Comparison of ENCODE assay signal across 21 cellular contexts in the genomic region with DNA sequence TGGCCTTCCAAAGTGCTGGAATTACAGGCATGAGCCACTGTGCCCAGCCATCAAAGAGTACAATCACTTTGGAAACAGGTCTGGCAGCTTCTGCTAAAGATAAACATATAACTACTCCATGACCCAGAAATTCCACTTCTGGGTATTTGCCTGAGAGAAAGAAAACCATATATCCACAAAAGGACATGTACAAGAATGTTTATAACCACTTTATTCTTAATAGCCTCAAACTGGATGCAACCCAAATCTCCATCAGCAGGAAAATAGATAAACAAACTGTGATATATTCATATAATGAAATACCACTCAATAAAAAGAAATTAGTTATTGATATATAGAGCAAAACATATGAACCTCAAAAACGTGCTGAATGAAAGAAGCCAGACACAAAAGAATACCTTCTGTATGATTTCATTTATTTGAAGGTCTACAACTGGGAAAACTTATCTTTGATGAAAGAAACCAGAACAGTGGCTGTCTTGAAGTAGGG. TPM values are rescaled to one million over a fixed set of nuclear protein-coding genes. Genes with fewer than 3 reads are reported as not detected.
DNase-seq lines count a peak whose midpoint lies in the region; ATAC-seq and TF ChIP-seq lines count a peak whose summit lies in the region.
"Had no signal": no experiment of that assay in that cellular context is flagged by ENCODE, and none has a peak within 500 bp of the region (broad histone marks: within the 10 kb centered on the region; RNA-seq: fewer than 3 reads in every experiment).

No MANE protein-coding gene starts in this region.

- H3K4me1 ChIP-seq in PC-9 (replicated peaks; ENCODE audit: insufficient read depth) (peaks cover 30% of the 10 kb centered on the region), sigmoid colon (peaks cover 0 to 18% (median 10%) of the 10 kb centered on the region in 4 donors), heart right ventricle (peaks cover 0 to 6% (median 0%) of the 10 kb centered on the region in 9 donors)
- H3K4me1 ChIP-seq: left ventricle myocardium inferior had no signal

- H3K27me3 ChIP-seq in PC-9 (ENCODE audit: insufficient read depth, low read depth), result no peaks in the 10 kb centered on the region
- no peaks in the 10 kb centered on the region for H3K27me3 ChIP-seq in sigmoid colon
- H3K27me3 ChIP-seq in heart right ventricle, result peaks cover 0 to 11% (median 3%) of the 10 kb centered on the region in 7 donors
- H3K27me3 ChIP-seq: BE2C had no signal

- no peak overlapping the region for H3K4me3 ChIP-seq in PC-9
- H3K4me3 ChIP-seq in sigmoid colon, result no peak overlapping the region
- no peak overlapping the region for H3K4me3 ChIP-seq in heart right ventricle
- H3K4me3 ChIP-seq: GM12878, left ventricle myocardium inferior had no signal

- no peaks in the 10 kb centered on the region for H3K36me3 ChIP-seq in PC-9 (ENCODE audit: low read depth)
- no peaks in the 10 kb centered on the region for H3K36me3 ChIP-seq in sigmoid colon
- no peaks in the 10 kb centered on the region for H3K36me3 ChIP-seq in heart right ventricle
- H3K36me3 ChIP-seq: BE2C, left ventricle myocardium inferior, neutrophil had no signal

- intact Hi-C loops in PC-9 (cut with micrococcal nuclease; ENCODE audit: unreplicated experiment), result no loop called here
- intact Hi-C loops in sigmoid colon (cut with DNase I), result no loop called here
- intact Hi-C loops in heart right ventricle (cut with DNase I), result no loop called here

- H3K9me2 ChIP-seq in PC-9 (ENCODE audit: insufficient read depth), result no peaks in the 10 kb centered on the region

- H4K20me1 ChIP-seq in PC-9 (ENCODE audit: insufficient read depth), result no peaks in the 10 kb centered on the region

- BruUV-seq in PC-9 (replicated peaks; lab: Mats Ljungman, UMichigan), result no TSS peak

- no peak overlapping the region for H2AFZ ChIP-seq in PC-9

- TF ChIP-seq EP300 in sigmoid colon (IDR thresholded peaks at IDR 0.05), result no peak

- TF ChIP-seq POLR2A in sigmoid colon (IDR thresholded peaks at IDR 0.05), result no peak

- peak; percentile 71 for DNase-seq in DMS53 treated with DMSO at 0.1 percent for 48 hours (lab: John Stamatoyannopoulos, UW; ENCODE audit: unreplicated experiment)
- peak in 1 of 2 experiments; percentile 44 for DNase-seq in PC-9
- DNase-seq in fibroblast of peridontal ligament (ENCODE audit: extremely low read depth), result peak; percentile 61
- no peak for DNase-seq in sigmoid colon
- no peak for DNase-seq in SKM-1 treated with dmso at 0.1 percent for 144 hours (lab: John Stamatoyannopoulos, UW; ENCODE audit: unreplicated experiment)
- DNase-seq in heart right ventricle, result no peak
- DNase-seq: activated CD4-positive, alpha-beta T cell treated with anti-CD3 and anti-CD28 coated beads for 1 hour; activated CD8-positive, alpha-beta memory T cell treated with anti-CD3 and anti-CD28 coated beads, Interleukin-2, amount 10 ng/mL, durations not matched to agents 7 days and 5 days; activated naive CD8-positive, alpha-beta T cell treated with anti-CD3 and anti-CD28 coated beads, Interleukin-2, amount 10 ng/mL, durations not matched to agents 7 days and 5 days; BE2C; GF-D8; left ventricle myocardium inferior; NCI-H1694 treated with DMSO at 0.1 percent for 48 hours; retina had no signal

- CTCF ChIA-PET in PC-9 (lab: Charles Lee), result no interaction called here

- TF ChIP-seq CTCF in PC-9 (conservative IDR thresholded peaks at IDR 0.05) (no peak), sigmoid colon (IDR thresholded peaks at IDR 0.05) (no peak), heart right ventricle (IDR thresholded peaks at IDR 0.05) (no peak)

- POLR2A ChIA-PET in PC-9 (lab: Charles Lee; ENCODE audit: unreplicated experiment), result no interaction called here

- H3K9me3 ChIP-seq in PC-9 (ENCODE audit: insufficient read depth, low read depth), result no peaks in the 10 kb centered on the region
- H3K9me3 ChIP-seq in sigmoid colon, result no peaks in the 10 kb centered on the region
- H3K9me3 ChIP-seq in heart right ventricle, result no peaks in the 10 kb centered on the region
- H3K9me3 ChIP-seq: BE2C, left ventricle myocardium inferior, neutrophil had no signal

- no peaks in the 10 kb centered on the region for H3K79me2 ChIP-seq in PC-9 (ENCODE audit: low read depth)

- peak overlapping the region; percentile 29; the same call in 1 of the 2 replicates for H3K27ac ChIP-seq in PC-9
- peak overlapping the region in 3 of 4 donors; percentile 37 to 66 (median 47) for H3K27ac ChIP-seq in sigmoid colon
- H3K27ac ChIP-seq in heart right ventricle, result no peak overlapping the region
- H3K27ac ChIP-seq: epithelial cell of prostate, HL-60, left ventricle myocardium inferior, neutrophil, RWPE1 had no signal

- peak overlapping the region; percentile 32 for H3K4me2 ChIP-seq in PC-9

- WGBS in sigmoid colon, 2 donors, result 0 to 21% methylated on average over 1 of the region's 1 CpG
- 0 to 14% methylated on average over 1 of the region's 1 CpG for WGBS in heart right ventricle, 2 donors

- ATAC-seq in HG03175 (IDR thresholded peaks at IDR 0.05; ENCODE audit: unreplicated experiment) (no peak), heart right ventricle (no peak)
- ATAC-seq: activated CD8-positive, alpha-beta memory T cell treated with anti-CD3 and anti-CD28 coated beads, Interleukin-2, amount 10 ng/mL, durations not matched to agents 7 days and 5 days; GM12878 had no signal

- H3F3A ChIP-seq in PC-9 (ENCODE audit: insufficient read depth, low read depth), result peaks cover 3% of the 10 kb centered on the region; the same call in 1 of the 2 replicates

RNA-seq across cellular contexts. Expression of a gene that starts 40.5 kb away (rescaled TPM):
- total RNA-seq in PC-9 (2021) (not detected in 2 replicates), sigmoid colon (not detected), heart right ventricle (not detected)
- polyA plus RNA-seq in sigmoid colon (not detected), heart right ventricle (not detected)
- total RNA-seq: activated CD8-positive, alpha-beta memory T cell treated with anti-CD3 and anti-CD28 coated beads, Interleukin-2, amount 10 ng/mL, durations not matched to agents 7 days and 5 days; activated naive CD8-positive, alpha-beta T cell treated with anti-CD3 and anti-CD28 coated beads, Interleukin-2, amount 10 ng/mL, durations not matched to agents 7 days and 5 days; dermis microvascular lymphatic vessel endothelial cell; GM12878; left ventricle myocardium inferior had no signal
- polyA plus RNA-seq: GM12878 had no signal

Comparison
In these comparisons a context has a peak if more than half of its experiments do, and no peak if none do; other contexts are left out.
1. DNase-seq: peak in DMS53 treated with DMSO at 0.1 percent for 48 hours (single experiment) and fibroblast of peridontal ligament (single experiment); none in sigmoid colon (single experiment), SKM-1 treated with dmso at 0.1 percent for 144 hours (single experiment) and heart right ventricle (0 of 2).
2. H3K27ac ChIP-seq: peak in PC-9 (single experiment) and sigmoid colon (3 of 4); none in heart right ventricle (0 of 10).